ENCODE assay signal across 19 cellular contexts in genomic region chr20:8798505-8798904, GRCh38.
DNase-seq lines count a peak whose midpoint lies in the region; ATAC-seq and TF ChIP-seq lines count a peak whose summit lies in the region.
"Had no signal": no experiment of that assay in that cellular context is flagged by ENCODE, and none has a peak within 500 bp of the region (broad histone marks: within the 10 kb centered on the region; RNA-seq: fewer than 3 reads in every experiment).

No MANE protein-coding gene starts in this region.

- H3K4me3 ChIP-seq in right atrium auricular region: no peak overlapping the region
- no peak overlapping the region for H3K4me3 ChIP-seq in cardiac fibroblast (replicated peaks in 1 of 2; ENCODE audit: low read depth in 2 of 2, low read length in 2 of 2)
- H3K4me3 ChIP-seq in upper lobe of right lung: no peak overlapping the region
- H3K4me3 ChIP-seq in CD8-positive, alpha-beta T cell (ENCODE audit: low read depth, low read length): no peak overlapping the region
- H3K4me3 ChIP-seq: skin epidermis had no signal

- no peak for TF ChIP-seq CTCF in right atrium auricular region (IDR thresholded peaks at IDR 0.05)
- no peak for TF ChIP-seq CTCF in cardiac fibroblast (IDR thresholded peaks at IDR 0.05; ENCODE audit: low read depth, low read length)
- TF ChIP-seq CTCF in upper lobe of right lung (IDR thresholded peaks at IDR 0.05): no peak
- TF ChIP-seq CTCF in osteocyte (IDR thresholded peaks at IDR 0.05): no peak
- no peak for TF ChIP-seq CTCF in CD8-positive, alpha-beta T cell (IDR thresholded peaks at IDR 0.05)

- no peaks in the 10 kb centered on the region for H3K36me3 ChIP-seq in right atrium auricular region
- H3K36me3 ChIP-seq in upper lobe of right lung: no peaks in the 10 kb centered on the region
- no peaks in the 10 kb centered on the region for H3K36me3 ChIP-seq in CD8-positive, alpha-beta T cell (ENCODE audit: insufficient read depth, low read length)

- H3K27ac Mint-ChIP-seq in osteocyte (ENCODE audit: unreplicated experiment): no peak overlapping the region
- no peak overlapping the region for H3K27ac Mint-ChIP-seq in CD8-positive, alpha-beta T cell
- H3K27ac Mint-ChIP-seq: natural killer cell, T-cell had no signal

- intact Hi-C loops in Right ventricle myocardium superior (cut with DNase I) (no loop called here), upper lobe of right lung (cut with DNase I) (no loop called here)
- intact Hi-C loops in CD8-positive, alpha-beta T cell (cut with DNase I, micrococcal nuclease): loop anchor here in 1 of 2 experiments (1.0 kb wide), 1 partner anchor 24 kb away; no protein-coding TSS in a partner anchor

- POLR2A ChIA-PET in CD8-positive, alpha-beta T cell (lab: Charles Lee): no interaction called here

- H3K4me3 Mint-ChIP-seq in osteocyte (ENCODE audit: unreplicated experiment): no peak overlapping the region
- H3K4me3 Mint-ChIP-seq in CD8-positive, alpha-beta T cell: no peak overlapping the region
- H3K4me3 Mint-ChIP-seq: natural killer cell, T-cell had no signal

- H3K27ac ChIP-seq in right atrium auricular region (no peak overlapping the region), upper lobe of right lung (peak overlapping the region; percentile 5)
- no peak overlapping the region for H3K27ac ChIP-seq in CD8-positive, alpha-beta T cell (ENCODE audit: low read depth, low read length)
- H3K27ac ChIP-seq: skin epidermis had no signal

- H3K36me3 Mint-ChIP-seq in osteocyte (ENCODE audit: unreplicated experiment): peaks cover 21% of the 10 kb centered on the region
- H3K36me3 Mint-ChIP-seq in CD8-positive, alpha-beta T cell: peaks cover 7% of the 10 kb centered on the region
- H3K36me3 Mint-ChIP-seq: natural killer cell had no signal

- H3K9me3 ChIP-seq in right atrium auricular region: no peaks in the 10 kb centered on the region
- H3K9me3 ChIP-seq in upper lobe of right lung: no peaks in the 10 kb centered on the region
- H3K9me3 ChIP-seq in CD8-positive, alpha-beta T cell (ENCODE audit: low read length): no peaks in the 10 kb centered on the region
- H3K9me3 ChIP-seq: Caco-2 had no signal

- H3K27me3 ChIP-seq in right atrium auricular region: no peaks in the 10 kb centered on the region
- no peaks in the 10 kb centered on the region for H3K27me3 ChIP-seq in upper lobe of right lung
- no peaks in the 10 kb centered on the region for H3K27me3 ChIP-seq in CD8-positive, alpha-beta T cell (ENCODE audit: insufficient read depth, low read length)

- H3K4me1 ChIP-seq in right atrium auricular region: peaks cover 0 to 13% of the 10 kb centered on the region in 2 donors
- peaks cover 4% of the 10 kb centered on the region for H3K4me1 ChIP-seq in upper lobe of right lung
- H3K4me1 ChIP-seq in CD8-positive, alpha-beta T cell (ENCODE audit: insufficient read depth, low read length): no peaks in the 10 kb centered on the region
- H3K4me1 ChIP-seq: Caco-2 had no signal

- H3K4me1 Mint-ChIP-seq in osteocyte (ENCODE audit: unreplicated experiment): peaks cover 4% of the 10 kb centered on the region
- H3K4me1 Mint-ChIP-seq in CD8-positive, alpha-beta T cell (ENCODE audit: low read depth): no peaks in the 10 kb centered on the region
- H3K4me1 Mint-ChIP-seq: natural killer cell, T-cell had no signal

- H3K27me3 Mint-ChIP-seq in osteocyte (ENCODE audit: unreplicated experiment): no peaks in the 10 kb centered on the region
- no peaks in the 10 kb centered on the region for H3K27me3 Mint-ChIP-seq in CD8-positive, alpha-beta T cell (ENCODE audit: low read depth)
- H3K27me3 Mint-ChIP-seq: T-cell had no signal

- DNase-seq in Right ventricle myocardium superior (peak; percentile 43), right atrium auricular region (ENCODE audit: low spot score) (no peak), cardiac fibroblast (ENCODE audit: low read depth in 2 of 2) (peak; percentile 57 to 94), left kidney (ENCODE audit: low read depth, low spot score) (peak; percentile 7), upper lobe of right lung (no peak), osteocyte (ENCODE audit: extremely low spot score, unreplicated experiment) (no peak)
- no peak for DNase-seq in CD8-positive, alpha-beta T cell
- DNase-seq: activated CD4-positive, alpha-beta T cell treated with anti-CD3 and anti-CD28 coated beads for 1 hour; activated CD8-positive, alpha-beta memory T cell treated with anti-CD3 and anti-CD28 coated beads, Interleukin-2, amount 50 U/mL, for 4 hours; activated naive CD4-positive, alpha-beta T cell treated with anti-CD3 and anti-CD28 coated beads, Interleukin-2, amount 50 U/mL, for 16 hours; Caco-2; caudate nucleus; natural killer cell; NCI-H1105 treated with DMSO at 0.1 percent for 48 hours; NCI-H510A treated with DMSO at 0.1 percent for 48 hours; stimulated activated naive CD8-positive, alpha-beta T cell treated with anti-CD3 and anti-CD28 coated beads, Interleukin-15, Interleukin-2, amounts not matched to agents 100 U/mL and 50 U/mL, for 24 hours; T-cell had no signal

- ATAC-seq in Right ventricle myocardium superior (ENCODE audit: poor library complexity) (peak; percentile 83), upper lobe of right lung (peak; percentile 37), GM21619 (IDR thresholded peaks at IDR 0.05; ENCODE audit: unreplicated experiment) (no peak)
- ATAC-seq in CD8-positive, alpha-beta T cell: no peak
- ATAC-seq: natural killer cell; stimulated activated naive CD8-positive, alpha-beta T cell treated with anti-CD3 and anti-CD28 coated beads, Interleukin-15, Interleukin-2, amounts not matched to agents 100 U/mL and 50 U/mL, for 24 hours; T-cell had no signal

- CTCF ChIA-PET in CD8-positive, alpha-beta T cell (lab: Charles Lee): no interaction called here

- peaks cover 6% of the 10 kb centered on the region for H3K9me3 Mint-ChIP-seq in osteocyte (ENCODE audit: unreplicated experiment)
- no peaks in the 10 kb centered on the region for H3K9me3 Mint-ChIP-seq in CD8-positive, alpha-beta T cell
- H3K9me3 Mint-ChIP-seq: natural killer cell, T-cell had no signal

Comparison
In these comparisons a context has a peak if more than half of its experiments do, and no peak if none do; other contexts are left out.
1. DNase-seq: peak in Right ventricle myocardium superior (single experiment), cardiac fibroblast (2 of 2) and left kidney (single experiment); none in right atrium auricular region (single experiment), upper lobe of right lung (single experiment), osteocyte (single experiment) and CD8-positive, alpha-beta T cell (0 of 7).
2. ATAC-seq: peak in Right ventricle myocardium superior (single experiment) and upper lobe of right lung (single experiment); none in CD8-positive, alpha-beta T cell (single experiment) and GM21619 (single experiment).